Comparison of ENCODE assay signal across 1 cellular context in the genomic region with DNA sequence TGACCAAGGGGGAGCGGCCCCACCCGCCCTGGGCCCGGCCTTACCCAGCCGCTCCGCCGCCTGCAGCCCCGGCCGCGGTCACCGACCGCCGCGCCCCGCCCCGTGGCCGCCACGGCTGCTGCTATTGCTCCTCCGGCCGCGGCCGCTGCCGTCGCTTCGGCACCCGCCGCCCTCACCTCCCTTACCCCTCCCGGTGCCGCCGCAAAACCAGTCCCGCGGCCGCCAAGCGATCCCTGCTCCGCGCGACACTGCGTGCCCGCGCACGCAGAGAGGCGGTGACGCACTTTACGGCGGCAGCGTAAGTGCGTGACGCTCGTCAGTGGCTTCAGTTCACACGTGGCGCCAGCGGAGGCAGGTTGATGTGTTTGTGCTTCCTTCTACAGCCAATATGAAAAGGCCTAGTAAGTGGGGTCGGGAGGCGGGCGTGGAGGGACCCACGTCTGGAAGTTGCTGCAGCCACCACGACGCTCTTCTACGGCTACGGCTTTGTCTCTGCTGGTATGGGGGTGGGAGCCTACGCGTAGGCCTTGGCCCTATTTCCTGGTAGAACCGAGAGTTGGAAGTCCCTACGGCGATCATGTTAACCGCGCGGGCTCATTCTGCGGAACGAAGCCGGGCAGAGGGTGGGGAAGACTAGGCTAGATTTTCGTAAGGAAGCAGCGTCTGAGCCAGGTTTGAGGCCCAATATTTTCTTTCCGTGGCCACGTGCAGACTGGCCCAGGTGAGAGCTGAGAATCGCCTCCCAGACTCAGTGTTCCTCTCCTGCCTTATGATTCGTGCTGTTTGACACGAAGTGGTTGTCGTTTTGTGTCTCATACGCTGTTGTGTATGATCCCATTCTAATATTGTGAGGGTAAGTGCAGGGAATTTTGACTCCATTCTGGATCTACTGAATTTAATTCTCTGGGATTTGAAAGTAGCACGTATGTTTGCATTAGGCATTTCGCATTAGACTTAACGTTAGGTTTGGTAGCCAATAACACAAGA.
A peak's percentile ranks its signal among the peaks of the same experiment; 100 is the strongest.
TF ChIP-seq lines count a peak whose summit lies in the region.

A gene with protein sequence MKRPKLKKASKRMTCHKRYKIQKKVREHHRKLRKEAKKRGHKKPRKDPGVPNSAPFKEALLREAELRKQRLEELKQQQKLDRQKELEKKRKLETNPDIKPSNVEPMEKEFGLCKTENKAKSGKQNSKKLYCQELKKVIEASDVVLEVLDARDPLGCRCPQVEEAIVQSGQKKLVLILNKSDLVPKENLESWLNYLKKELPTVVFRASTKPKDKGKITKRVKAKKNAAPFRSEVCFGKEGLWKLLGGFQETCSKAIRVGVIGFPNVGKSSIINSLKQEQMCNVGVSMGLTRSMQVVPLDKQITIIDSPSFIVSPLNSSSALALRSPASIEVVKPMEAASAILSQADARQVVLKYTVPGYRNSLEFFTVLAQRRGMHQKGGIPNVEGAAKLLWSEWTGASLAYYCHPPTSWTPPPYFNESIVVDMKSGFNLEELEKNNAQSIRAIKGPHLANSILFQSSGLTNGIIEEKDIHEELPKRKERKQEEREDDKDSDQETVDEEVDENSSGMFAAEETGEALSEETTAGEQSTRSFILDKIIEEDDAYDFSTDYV (plus strand): TSS at position 328 of the 987 bp plus-strand sequence. CDS start 61 bp downstream, at position 389.
A gene (minus strand): TSS at position 209 of the 987 bp plus-strand sequence.

TF ChIP-seq in liver, 16 proteins besides CTCF, POLR2A, EP300 and RAD21 (continued from another document):
- TF ChIP-seq, protein P1, sequence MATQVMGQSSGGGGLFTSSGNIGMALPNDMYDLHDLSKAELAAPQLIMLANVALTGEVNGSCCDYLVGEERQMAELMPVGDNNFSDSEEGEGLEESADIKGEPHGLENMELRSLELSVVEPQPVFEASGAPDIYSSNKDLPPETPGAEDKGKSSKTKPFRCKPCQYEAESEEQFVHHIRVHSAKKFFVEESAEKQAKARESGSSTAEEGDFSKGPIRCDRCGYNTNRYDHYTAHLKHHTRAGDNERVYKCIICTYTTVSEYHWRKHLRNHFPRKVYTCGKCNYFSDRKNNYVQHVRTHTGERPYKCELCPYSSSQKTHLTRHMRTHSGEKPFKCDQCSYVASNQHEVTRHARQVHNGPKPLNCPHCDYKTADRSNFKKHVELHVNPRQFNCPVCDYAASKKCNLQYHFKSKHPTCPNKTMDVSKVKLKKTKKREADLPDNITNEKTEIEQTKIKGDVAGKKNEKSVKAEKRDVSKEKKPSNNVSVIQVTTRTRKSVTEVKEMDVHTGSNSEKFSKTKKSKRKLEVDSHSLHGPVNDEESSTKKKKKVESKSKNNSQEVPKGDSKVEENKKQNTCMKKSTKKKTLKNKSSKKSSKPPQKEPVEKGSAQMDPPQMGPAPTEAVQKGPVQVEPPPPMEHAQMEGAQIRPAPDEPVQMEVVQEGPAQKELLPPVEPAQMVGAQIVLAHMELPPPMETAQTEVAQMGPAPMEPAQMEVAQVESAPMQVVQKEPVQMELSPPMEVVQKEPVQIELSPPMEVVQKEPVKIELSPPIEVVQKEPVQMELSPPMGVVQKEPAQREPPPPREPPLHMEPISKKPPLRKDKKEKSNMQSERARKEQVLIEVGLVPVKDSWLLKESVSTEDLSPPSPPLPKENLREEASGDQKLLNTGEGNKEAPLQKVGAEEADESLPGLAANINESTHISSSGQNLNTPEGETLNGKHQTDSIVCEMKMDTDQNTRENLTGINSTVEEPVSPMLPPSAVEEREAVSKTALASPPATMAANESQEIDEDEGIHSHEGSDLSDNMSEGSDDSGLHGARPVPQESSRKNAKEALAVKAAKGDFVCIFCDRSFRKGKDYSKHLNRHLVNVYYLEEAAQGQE (IDR thresholded peaks at IDR 0.05), result peak; percentile 81
- TF ChIP-seq GABPA (IDR thresholded peaks at IDR 0.05 in 1 of 2, conservative IDR thresholded peaks at IDR 0.05 in 1 of 2), result peak in 1 of 2 donors; percentile 44
